In genomic region chr16:51757921-51758479, GRCh38 we compare ENCODE assay signal across 28 cellular contexts.
"Had no signal": no experiment of that assay in that cellular context is flagged by ENCODE, and none has a peak within 500 bp of the region (broad histone marks: within the 10 kb centered on the region; RNA-seq: fewer than 3 reads in every experiment).

No MANE protein-coding gene starts in this region.

- H3K36me3 ChIP-seq: neural progenitor cell, ovary, right lobe of liver, sigmoid colon, suprapubic skin, tibial nerve, upper lobe of left lung, vagina had no signal

- H3K4me2 ChIP-seq: neural progenitor cell had no signal

- DNase-seq: natural killer cell; occipital lobe; ovary; posterior cingulate gyrus; psoas muscle; right cardiac atrium; right lobe of liver; sigmoid colon; small intestine; stimulated activated CD4-positive, alpha-beta T cell treated with anti-CD3 and anti-CD28 coated beads, Interleukin-15, amount 100 ng/mL, for 24 hours; stimulated activated CD4-positive, alpha-beta T cell treated with anti-CD3 and anti-CD28 coated beads, Interleukin-2, amount 100 ng/mL, for 24 hours; stimulated activated CD4-positive, alpha-beta T cell treated with anti-CD3 and anti-CD28 coated beads, Interleukin-2, amount 100 ng/mL, for 48 hours; stimulated activated CD4-positive, alpha-beta T cell treated with anti-CD3 and anti-CD28 coated beads, Interleukin-4, amount 100 ng/mL, for 24 hours; stimulated activated CD8-positive, alpha-beta memory T cell treated with anti-CD3 and anti-CD28 coated beads, Interleukin-4, amount 100 ng/mL, for 48 hours; stimulated activated naive CD4-positive, alpha-beta T cell; stimulated activated naive CD8-positive, alpha-beta T cell treated with anti-CD3 and anti-CD28 coated beads, Interleukin-15, amount 100 ng/mL, for 72 hours; stimulated activated naive CD8-positive, alpha-beta T cell treated with anti-CD3 and anti-CD28 coated beads, Interleukin-15, Interleukin-2, amounts not matched to agents 100 U/mL and 50 U/mL, for 24 hours; substantia nigra; testis; trophoblast cell; upper lobe of left lung had no signal

- ATAC-seq: natural killer cell; psoas muscle; right cardiac atrium; right lobe of liver; stimulated activated memory B cell treated with anti-CD40 and anti-IgM and Interleukin-4, amounts not matched to agents 10 μg/mL and 1 μg/mL and 100 μg/mL, for 72 hours; stimulated activated naive CD8-positive, alpha-beta T cell treated with anti-CD3 and anti-CD28 coated beads, Interleukin-15, amount 100 ng/mL, for 72 hours; stimulated activated naive CD8-positive, alpha-beta T cell treated with anti-CD3 and anti-CD28 coated beads, Interleukin-15, Interleukin-2, amounts not matched to agents 100 U/mL and 50 U/mL, for 24 hours had no signal

- H3K4me3 ChIP-seq: neural progenitor cell, ovary, psoas muscle, right lobe of liver, sigmoid colon, suprapubic skin, testis, tibial nerve, upper lobe of left lung, vagina had no signal

- H3K4me1 ChIP-seq: parathyroid adenoma, psoas muscle, testis, vagina had no signal

- H3K79me2 ChIP-seq: parathyroid adenoma had no signal

- H3K27ac ChIP-seq: neural progenitor cell, ovary, parathyroid adenoma, psoas muscle, right lobe of liver, sigmoid colon, suprapubic skin, testis, tibial nerve, upper lobe of left lung, vagina had no signal

- FAIRE-seq: small intestine, urothelium cell line had no signal

- H2AFZ ChIP-seq: neural progenitor cell, parathyroid adenoma had no signal

- H3K9me3 ChIP-seq: ovary, psoas muscle, right lobe of liver, sigmoid colon, suprapubic skin, testis, tibial nerve, upper lobe of left lung, vagina had no signal

- H3K27me3 ChIP-seq: neural progenitor cell, ovary, right lobe of liver, testis, tibial nerve, upper lobe of left lung, vagina had no signal

- H3K9ac ChIP-seq: neural progenitor cell, parathyroid adenoma had no signal
